Comparison of ENCODE assay signal across 22 cellular contexts in the genomic region with DNA sequence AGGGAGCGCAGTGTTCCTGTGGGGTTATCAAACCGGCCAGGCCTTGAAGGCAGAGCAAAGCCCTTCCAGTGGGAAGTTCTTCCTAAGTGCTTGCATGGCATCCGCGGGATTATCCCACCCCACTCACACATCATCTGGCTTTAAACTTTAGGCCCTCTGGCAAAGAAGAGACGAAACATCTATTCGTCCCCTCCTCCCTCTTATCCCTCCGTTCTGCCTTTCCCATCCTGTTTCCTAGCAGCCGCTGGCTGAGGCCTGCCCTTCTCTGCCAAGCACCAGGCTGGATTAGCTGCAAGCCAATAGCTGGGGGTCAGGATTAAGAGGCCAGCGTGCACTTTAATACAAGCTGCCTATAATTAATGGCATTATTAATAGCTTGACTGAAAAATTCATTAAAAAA.
DNase-seq lines count a peak whose midpoint lies in the region; FAIRE-seq and TF ChIP-seq lines count a peak whose summit lies in the region.
"Had no signal": no experiment of that assay in that cellular context is flagged by ENCODE, and none has a peak within 500 bp of the region (broad histone marks: within the 10 kb centered on the region; RNA-seq: fewer than 3 reads in every experiment).

No MANE protein-coding gene starts in this region.

- H3K79me2 ChIP-seq in keratinocyte (ENCODE audit: control insufficient read depth, insufficient read depth, low read length), result no peaks in the 10 kb centered on the region

- H3K18ac ChIP-seq in neuronal stem cell (ENCODE audit: low read length), result no peak overlapping the region

- H3K9ac ChIP-seq in keratinocyte (ENCODE audit: control insufficient read depth, extremely low read depth, insufficient read depth, low read length) (no peak overlapping the region), neuronal stem cell (ENCODE audit: low read depth, low read length, poor library complexity) (no peak overlapping the region)
- H3K9ac ChIP-seq: BLaER1, SK-N-SH had no signal

- H2AFZ ChIP-seq in keratinocyte (ENCODE audit: control insufficient read depth, low read length) (peak overlapping the region; percentile 75), neuronal stem cell (ENCODE audit: low read length) (peak overlapping the region; percentile 73)

- H3K9me1 ChIP-seq in keratinocyte (ENCODE audit: control insufficient read depth, extremely low read depth, insufficient read depth, low read length), result no peaks in the 10 kb centered on the region

- H3K4me2 ChIP-seq in keratinocyte (ENCODE audit: control insufficient read depth, extremely low read depth, insufficient read depth, low read depth, low read length) (no peak overlapping the region), neuronal stem cell (ENCODE audit: insufficient read depth, low read length, poor library complexity, severe bottlenecking) (no peak overlapping the region)
- H3K4me2 ChIP-seq: BLaER1, SK-N-SH had no signal

- H3K36me3 ChIP-seq in keratinocyte (ENCODE audit: control insufficient read depth in 2 of 2, extremely low read depth in 1 of 2, insufficient read depth in 2 of 2, low read length in 2 of 2), result no peaks in the 10 kb centered on the region
- H3K36me3 ChIP-seq in neuronal stem cell (replicated peaks in 1 of 2; ENCODE audit: control insufficient read depth in 2 of 2, insufficient read depth in 2 of 2, low read length in 2 of 2), result no peaks in the 10 kb centered on the region
- H3K36me3 ChIP-seq: BLaER1 had no signal

- no peaks in the 10 kb centered on the region for H4K20me1 ChIP-seq in keratinocyte (ENCODE audit: control insufficient read depth, extremely low read depth, insufficient read depth, low read length)
- H4K20me1 ChIP-seq: BLaER1 had no signal

- H3K4me1 Mint-ChIP-seq in activated T-helper 1 cell treated with anti-CD3 and anti-CD28 coated beads, Interleukin-12 subunit alpha, Interleukin-12 subunit beta, Interleukin-2, Interleukin-4 antibody, amounts not matched to agents 30 ng/mL and 10 ng/mL and 1 ng/mL, durations not matched to agents 14 hours and 24 hours and 36 hours (ENCODE audit: low read depth), result no peaks in the 10 kb centered on the region

- no peak overlapping the region for H3K4ac ChIP-seq in neuronal stem cell (ENCODE audit: low read length)

- H3K27ac ChIP-seq in keratinocyte (ENCODE audit: control insufficient read depth, insufficient read depth, low read length), result no peak overlapping the region
- no peak overlapping the region for H3K27ac ChIP-seq in neuronal stem cell (replicated peaks; ENCODE audit: low read length)
- H3K27ac ChIP-seq: BLaER1, RWPE1 had no signal

- H3K4me3 ChIP-seq in keratinocyte (ENCODE audit: control insufficient read depth in 2 of 3, extremely low read depth in 1 of 3, insufficient read depth in 2 of 3, low read depth in 1 of 3, low read length in 3 of 3) (no peak overlapping the region), neuronal stem cell (ENCODE audit: low read length in 2 of 2) (no peak overlapping the region)
- H3K4me3 ChIP-seq: BLaER1, K562 had no signal

- H3K36me3 Mint-ChIP-seq in activated T-helper 1 cell treated with anti-CD3 and anti-CD28 coated beads, Interleukin-12 subunit alpha, Interleukin-12 subunit beta, Interleukin-2, Interleukin-4 antibody, amounts not matched to agents 30 ng/mL and 10 ng/mL and 1 ng/mL, durations not matched to agents 14 hours and 24 hours and 36 hours (ENCODE audit: low read depth), result no peaks in the 10 kb centered on the region

- H3K27me3 ChIP-seq in keratinocyte (ENCODE audit: control insufficient read depth, extremely low read depth, insufficient read depth, low read length), result no peaks in the 10 kb centered on the region
- H3K27me3 ChIP-seq in neuronal stem cell (ENCODE audit: control insufficient read depth in 3 of 3, insufficient read depth in 3 of 3, low read depth in 1 of 3, low read length in 3 of 3), result peaks cover 0 to 8% (median 2%) of the 10 kb centered on the region in 3 experiments
- H3K27me3 ChIP-seq: BLaER1 had no signal

- no peak overlapping the region for H3K14ac ChIP-seq in neuronal stem cell (ENCODE audit: low read length)

- no peaks in the 10 kb centered on the region for H3K9me3 Mint-ChIP-seq in activated T-helper 1 cell treated with anti-CD3 and anti-CD28 coated beads, Interleukin-12 subunit alpha, Interleukin-12 subunit beta, Interleukin-2, Interleukin-4 antibody, amounts not matched to agents 30 ng/mL and 10 ng/mL and 1 ng/mL, durations not matched to agents 14 hours and 24 hours and 36 hours

- H3K4me1 ChIP-seq in keratinocyte (ENCODE audit: control insufficient read depth, extremely low read depth, insufficient read depth, low read length) (peaks cover 3% of the 10 kb centered on the region), neuronal stem cell (ENCODE audit: control insufficient read depth in 2 of 2, insufficient read depth in 1 of 2, low read depth in 1 of 2, low read length in 2 of 2) (peaks cover 3 to 5% of the 10 kb centered on the region in 2 donors)
- H3K4me1 ChIP-seq: BLaER1, Caco-2 had no signal

- no peak overlapping the region for H4K8ac ChIP-seq in neuronal stem cell (ENCODE audit: low read depth, low read length)

- no peak overlapping the region for H2BK12ac ChIP-seq in neuronal stem cell (ENCODE audit: low read length)

- peak; percentile 85 for FAIRE-seq in D721Med (lab: Jason Lieb, UNC)
- FAIRE-seq in keratinocyte (lab: Jason Lieb, UNC), result no peak
- FAIRE-seq: GM19239, K562 had no signal

- no peak overlapping the region for H2BK15ac ChIP-seq in neuronal stem cell (ENCODE audit: low read length)

- H3K27ac Mint-ChIP-seq in activated T-helper 1 cell treated with anti-CD3 and anti-CD28 coated beads, Interleukin-12 subunit alpha, Interleukin-12 subunit beta, Interleukin-2, Interleukin-4 antibody, amounts not matched to agents 30 ng/mL and 10 ng/mL and 1 ng/mL, durations not matched to agents 14 hours and 24 hours and 36 hours, result no peak overlapping the region
- H3K27ac Mint-ChIP-seq: CD4-positive, alpha-beta T cell; HFFc6 had no signal

- no peaks in the 10 kb centered on the region for H3K27me3 Mint-ChIP-seq in activated T-helper 1 cell treated with anti-CD3 and anti-CD28 coated beads, Interleukin-12 subunit alpha, Interleukin-12 subunit beta, Interleukin-2, Interleukin-4 antibody, amounts not matched to agents 30 ng/mL and 10 ng/mL and 1 ng/mL, durations not matched to agents 14 hours and 24 hours and 36 hours (ENCODE audit: insufficient read depth)
- H3K27me3 Mint-ChIP-seq: CD4-positive, alpha-beta T cell had no signal

- no peak overlapping the region for H2BK5ac ChIP-seq in neuronal stem cell (ENCODE audit: low read length)

- WGBS in neuronal stem cell (ENCODE audit: extremely low coverage in 2 of 2, insufficient read length in 2 of 2, insufficient replicate concordance in 1 of 2), 2 donors, result no CpG with 5 or more reads among the region's 9 CpGs

- TF ChIP-seq CTCF in D721Med (IDR thresholded peaks at IDR 0.05; ENCODE audit: insufficient read depth, missing control alignments), result no peak
- no peak for TF ChIP-seq CTCF in keratinocyte (optimal IDR thresholded peaks at IDR 0.05 in 1 of 3, IDR thresholded peaks at IDR 0.05 in 1 of 3, conservative IDR thresholded peaks at IDR 0.05 in 1 of 3; ENCODE audit: extremely low read depth in 1 of 3, insufficient read depth in 2 of 3, low read length in 3 of 3)

- DNase-seq in D721Med (ENCODE audit: insufficient read length, low spot score), result no peak
- peak; percentile 85 for DNase-seq in NCI-H82 treated with DMSO at 0.1 percent for 48 hours (lab: John Stamatoyannopoulos, UW; ENCODE audit: unreplicated experiment)
- no peak for DNase-seq in keratinocyte (ENCODE audit: low read depth, low spot score)
- DNase-seq in neuronal stem cell (ENCODE audit: low spot score), result no peak
- DNase-seq in activated T-helper 1 cell treated with anti-CD3 and anti-CD28 coated beads, Interleukin-12 subunit alpha, Interleukin-12 subunit beta, Interleukin-2, Interleukin-4 antibody, amounts not matched to agents 30 ng/mL and 10 ng/mL and 1 ng/mL, durations not matched to agents 14 hours and 24 hours and 36 hours (ENCODE audit: low spot score), result no peak
- no peak for DNase-seq in ureter (ENCODE audit: low spot score)
- DNase-seq in NCI-H2081 (lab: John Stamatoyannopoulos, UW), result no peak
- no peak for DNase-seq in OCI-M2 (lab: John Stamatoyannopoulos, UW; ENCODE audit: unreplicated experiment)
- DNase-seq: Caco-2; CD4-positive, alpha-beta T cell; GDM1; H7; HFFc6; NCI-H1092; NCI-H1436; NCI-H187 treated with DMSO at 0.1 percent for 48 hours; SHP77 treated with DMSO at 0.1 percent for 48 hours; SK-N-SH had no signal

- H4K91ac ChIP-seq in neuronal stem cell (ENCODE audit: low read depth, low read length, poor library complexity), result no peak overlapping the region

- H3K79me1 ChIP-seq in neuronal stem cell (ENCODE audit: low read depth, low read length), result no peaks in the 10 kb centered on the region

- no peak overlapping the region for H2BK120ac ChIP-seq in neuronal stem cell (ENCODE audit: low read depth, low read length)

- no peak overlapping the region for H3K4me3 Mint-ChIP-seq in activated T-helper 1 cell treated with anti-CD3 and anti-CD28 coated beads, Interleukin-12 subunit alpha, Interleukin-12 subunit beta, Interleukin-2, Interleukin-4 antibody, amounts not matched to agents 30 ng/mL and 10 ng/mL and 1 ng/mL, durations not matched to agents 14 hours and 24 hours and 36 hours
- H3K4me3 Mint-ChIP-seq: CD4-positive, alpha-beta T cell; HFFc6 had no signal

- dilution Hi-C loops in keratinocyte (cut with MboI; ENCODE audit: extremely low pct_ligation_motif_present, low sequenced_read_pairs), result no loop called here

- H3K23ac ChIP-seq in neuronal stem cell (ENCODE audit: low read depth, low read length, poor library complexity), result no peak overlapping the region

- intact Hi-C loops in activated T-helper 1 cell treated with anti-CD3 and anti-CD28 coated beads, Interleukin-12 subunit alpha, Interleukin-12 subunit beta, Interleukin-2, Interleukin-4 antibody, amounts not matched to agents 30 ng/mL and 10 ng/mL and 1 ng/mL, durations not matched to agents 14 hours and 24 hours and 36 hours (cut with micrococcal nuclease), result no loop called here

- no peak overlapping the region for H2AK5ac ChIP-seq in neuronal stem cell (ENCODE audit: low read depth, low read length)

- H3K9me3 ChIP-seq in keratinocyte (ENCODE audit: control insufficient read depth, low read depth, low read length) (no peaks in the 10 kb centered on the region), neuronal stem cell (replicated peaks in 1 of 2; ENCODE audit: control insufficient read depth in 2 of 2, insufficient read depth in 1 of 2, low read depth in 1 of 2, low read length in 2 of 2) (peaks cover 0 to 1% of the 10 kb centered on the region in 2 donors)
- H3K9me3 ChIP-seq: BLaER1, Caco-2, SK-N-SH had no signal
